11 cellular contexts compared by ENCODE assay signal in genomic region chr4:129264008-129264657, GRCh38.
DNase-seq lines count a peak whose midpoint lies in the region; ATAC-seq and TF ChIP-seq lines count a peak whose summit lies in the region.
"Had no signal": no experiment of that assay in that cellular context is flagged by ENCODE, and none has a peak within 500 bp of the region (broad histone marks: within the 10 kb centered on the region; RNA-seq: fewer than 3 reads in every experiment).

No MANE protein-coding gene starts in this region.

- H3K36me3 ChIP-seq in gastrocnemius medialis, result no peaks in the 10 kb centered on the region
- H3K36me3 ChIP-seq: WERI-Rb-1 had no signal

- in situ Hi-C loops in gastrocnemius medialis (cut with MboI; ENCODE audit: low sequenced_read_pairs in 4 of 4), result no loop called here

- peaks cover 3% of the 10 kb centered on the region for H3K4me1 Mint-ChIP-seq in activated T-helper 17 cell treated with anti-CD3 and anti-CD28 coated beads, Interleukin-2, amount 50 U/mL, for 72 hours
- peaks cover 9% of the 10 kb centered on the region for H3K4me1 Mint-ChIP-seq in activated naive CD4-positive, alpha-beta T cell treated with anti-CD3 and anti-CD28 coated beads for 36 hours (ENCODE audit: low read depth)

- no peaks in the 10 kb centered on the region for H3K36me3 Mint-ChIP-seq in activated T-helper 17 cell treated with anti-CD3 and anti-CD28 coated beads, Interleukin-2, amount 50 U/mL, for 72 hours (ENCODE audit: low read depth)
- no peaks in the 10 kb centered on the region for H3K36me3 Mint-ChIP-seq in activated naive CD4-positive, alpha-beta T cell treated with anti-CD3 and anti-CD28 coated beads for 36 hours (ENCODE audit: low read depth)

- TF ChIP-seq CTCF in gastrocnemius medialis (IDR thresholded peaks at IDR 0.05 in 4 of 5, conservative IDR thresholded peaks at IDR 0.05 in 1 of 5), result no peak

- no peak overlapping the region for H3K4me3 ChIP-seq in gastrocnemius medialis

- H3K27me3 Mint-ChIP-seq in activated T-helper 17 cell treated with anti-CD3 and anti-CD28 coated beads, Interleukin-2, amount 50 U/mL, for 72 hours, result peaks cover 3% of the 10 kb centered on the region
- peaks cover 2% of the 10 kb centered on the region for H3K27me3 Mint-ChIP-seq in activated naive CD4-positive, alpha-beta T cell treated with anti-CD3 and anti-CD28 coated beads for 36 hours (ENCODE audit: low read depth)

- H3K9me3 ChIP-seq in gastrocnemius medialis, result no peaks in the 10 kb centered on the region

- CTCF ChIA-PET in activated naive CD4-positive, alpha-beta T cell treated with anti-CD3 and anti-CD28 coated beads for 36 hours (lab: Charles Lee), result no interaction called here

- H3K4me3 Mint-ChIP-seq in activated T-helper 17 cell treated with anti-CD3 and anti-CD28 coated beads, Interleukin-2, amount 50 U/mL, for 72 hours, result peak overlapping the region; percentile 4
- no peak overlapping the region for H3K4me3 Mint-ChIP-seq in activated naive CD4-positive, alpha-beta T cell treated with anti-CD3 and anti-CD28 coated beads for 36 hours

- H3K27ac ChIP-seq in gastrocnemius medialis, result no peak overlapping the region
- H3K27ac ChIP-seq: WERI-Rb-1 had no signal

- H3K9me3 Mint-ChIP-seq in activated T-helper 17 cell treated with anti-CD3 and anti-CD28 coated beads, Interleukin-2, amount 50 U/mL, for 72 hours, result peaks cover 3% of the 10 kb centered on the region
- H3K9me3 Mint-ChIP-seq in activated naive CD4-positive, alpha-beta T cell treated with anti-CD3 and anti-CD28 coated beads for 36 hours, result no peaks in the 10 kb centered on the region

- H3K27ac Mint-ChIP-seq in activated T-helper 17 cell treated with anti-CD3 and anti-CD28 coated beads, Interleukin-2, amount 50 U/mL, for 72 hours, result no peak overlapping the region
- H3K27ac Mint-ChIP-seq in activated naive CD4-positive, alpha-beta T cell treated with anti-CD3 and anti-CD28 coated beads for 36 hours, result no peak overlapping the region

- DNase-seq in gastrocnemius medialis (no peak), iPS-NIHi11 (ENCODE audit: low spot score) (no peak), KG1 (lab: John Stamatoyannopoulos, UW) (no peak)
- DNase-seq in activated naive CD4-positive, alpha-beta T cell treated with anti-CD3 and anti-CD28 coated beads for 36 hours, result no peak
- DNase-seq: NCI-H226; stimulated activated CD4-positive, alpha-beta T cell treated with anti-CD3 and anti-CD28 coated beads, Interleukin-4, amount 100 ng/mL, for 1 hour; WERI-Rb-1 had no signal

- no peaks in the 10 kb centered on the region for H3K4me1 ChIP-seq in gastrocnemius medialis

- intact Hi-C loops in gastrocnemius medialis (cut with DNase I; ENCODE audit: low total_unique reads), result no loop called here
- intact Hi-C loops in activated naive CD4-positive, alpha-beta T cell treated with anti-CD3 and anti-CD28 coated beads for 36 hours (cut with micrococcal nuclease), result no loop called here

- no peaks in the 10 kb centered on the region for H3K27me3 ChIP-seq in gastrocnemius medialis

- no peak for TF ChIP-seq POLR2A in gastrocnemius medialis (IDR thresholded peaks at IDR 0.05)

- ATAC-seq in GM18499 (IDR thresholded peaks at IDR 0.05; ENCODE audit: insufficient read depth, unreplicated experiment), result peak; percentile 99
- ATAC-seq in GM21381 (IDR thresholded peaks at IDR 0.05; ENCODE audit: unreplicated experiment), result peak; percentile 95
- ATAC-seq in HG03108 (IDR thresholded peaks at IDR 0.05; ENCODE audit: unreplicated experiment), result peak; percentile 95
- ATAC-seq in activated T-helper 17 cell treated with anti-CD3 and anti-CD28 coated beads, Interleukin-2, amount 50 U/mL, for 72 hours (replicated peaks), result peak; percentile 68
- no peak for ATAC-seq in gastrocnemius medialis

Comparison
In these comparisons a context has a peak if more than half of its experiments do, and no peak if none do; other contexts are left out.
1. ATAC-seq: peak in GM18499 (single experiment), GM21381 (single experiment), HG03108 (single experiment) and activated T-helper 17 cell treated with anti-CD3 and anti-CD28 coated beads, Interleukin-2, amount 50 U/mL, for 72 hours (single experiment); none in gastrocnemius medialis (0 of 2).